8 cellular contexts compared by ENCODE assay signal in the genomic region with DNA sequence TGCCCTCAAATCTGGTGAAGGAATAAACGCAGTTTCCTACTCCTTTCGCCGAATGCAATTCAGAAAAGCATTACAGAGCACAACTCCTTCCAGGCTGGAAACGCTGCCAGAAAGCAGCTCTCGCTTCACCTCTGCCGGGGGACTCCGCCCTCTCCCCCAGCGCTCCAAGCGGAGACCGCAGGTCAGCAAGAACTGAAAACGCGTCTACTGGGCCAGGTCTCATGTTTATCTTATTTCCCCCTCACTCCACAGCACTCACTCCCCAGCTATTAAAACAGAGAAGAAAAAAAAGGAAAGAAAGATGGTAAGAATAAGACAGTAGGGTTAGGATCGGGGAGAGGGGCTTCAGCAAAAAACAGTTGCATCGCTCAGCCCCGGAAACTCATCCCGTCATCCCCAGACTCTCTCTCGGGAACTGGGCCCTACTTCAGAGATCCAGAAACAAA. TPM values are rescaled to one million over a fixed set of nuclear protein-coding genes. Genes with fewer than 3 reads are reported as not detected.
DNase-seq lines count a peak whose midpoint lies in the region; ATAC-seq and TF ChIP-seq lines count a peak whose summit lies in the region.

No MANE protein-coding gene starts in this region.

- H3K4me1 ChIP-seq in right cardiac atrium (ENCODE audit: control insufficient read depth, insufficient read depth, low read length) (no peaks in the 10 kb centered on the region), aorta (ENCODE audit: control insufficient read depth in 1 of 2, insufficient read depth in 2 of 2, low read length in 2 of 2) (peaks cover 0 to 8% of the 10 kb centered on the region in 2 donors)

- peaks cover 10% of the 10 kb centered on the region for H3K36me3 Mint-ChIP-seq in T-helper 2 cell treated with Interferon-gamma antibody and Interleukin-4, amounts not matched to agents 5 μg/mL and 100 μg/mL, for 36 hours (ENCODE audit: low read depth)

- H3K27ac ChIP-seq in right cardiac atrium (ENCODE audit: low read length) = peak overlapping the region; percentile 99
- H3K27ac ChIP-seq in aorta (ENCODE audit: low read depth in 1 of 2, low read length in 2 of 2) = peak overlapping the region; percentile 95

- WGBS in right cardiac atrium = 1% methylated on average over 17 of the region's 17 CpGs
- WGBS in aorta, 2 donors = 0 to 1% methylated on average over 17 of the region's 17 CpGs

- POLR2A ChIA-PET in GM10248 (lab: Yijun Ruan, JAX) = no interaction called here

- peaks cover 14% of the 10 kb centered on the region for H3K4me1 Mint-ChIP-seq in T-helper 2 cell treated with Interferon-gamma antibody and Interleukin-4, amounts not matched to agents 5 μg/mL and 100 μg/mL, for 36 hours (ENCODE audit: low read depth)

- DNase-seq in GM10248 (ENCODE audit: extremely low spot score) = peak; percentile 69
- peak; percentile 69 for DNase-seq in NCI-H1694 (lab: John Stamatoyannopoulos, UW)
- peak; percentile 64 for DNase-seq in T-helper 2 cell treated with Interferon-gamma antibody and Interleukin-4, amounts not matched to agents 5 μg/mL and 100 μg/mL, for 36 hours (ENCODE audit: low spot score)
- DNase-seq in anterior cingulate cortex (lab: John Stamatoyannopoulos, UW) = peak in 56 of 58 donors; percentile 8 to 72 (median 50)
- peak; percentile 88 to 94 (median 93) for DNase-seq in right cardiac atrium
- DNase-seq in putamen (ENCODE audit: low spot score) = peak; percentile 80
- DNase-seq in aorta = peak; percentile 88 to 91

- CTCF ChIA-PET in GM10248 (lab: Yijun Ruan, JAX) = interaction anchor here (0.9 to 1.4 kb wide), 10 partner anchors 9 to 124 kb away, joined by 3 to 8 read pairs (median 4); partner anchors contain the start of gene KCNH1

- H3K4me3 ChIP-seq in right cardiac atrium (ENCODE audit: low read length) (peak overlapping the region; percentile 90), aorta (ENCODE audit: low read length in 2 of 2) (peak overlapping the region; percentile 62 to 87)

- H3K27ac Mint-ChIP-seq in T-helper 2 cell treated with Interferon-gamma antibody and Interleukin-4, amounts not matched to agents 5 μg/mL and 100 μg/mL, for 36 hours = peak overlapping the region; percentile 98

- no peaks in the 10 kb centered on the region for H3K36me3 ChIP-seq in aorta (ENCODE audit: control insufficient read depth in 1 of 2, insufficient read depth in 2 of 2, low read length in 1 of 2)

- peak; percentile 20 for ATAC-seq in HG02840 (IDR thresholded peaks at IDR 0.05; ENCODE audit: low FRiP score, unreplicated experiment)
- ATAC-seq in right cardiac atrium = peak; percentile 64 to 72
- ATAC-seq in aorta (ENCODE audit: low FRiP score) = peak; percentile 67

- no peaks in the 10 kb centered on the region for H3K27me3 Mint-ChIP-seq in T-helper 2 cell treated with Interferon-gamma antibody and Interleukin-4, amounts not matched to agents 5 μg/mL and 100 μg/mL, for 36 hours (ENCODE audit: low read depth)

- H3K9me3 ChIP-seq in right cardiac atrium (ENCODE audit: control insufficient read depth, low read length) (no peaks in the 10 kb centered on the region), aorta (ENCODE audit: control insufficient read depth, low read length) (no peaks in the 10 kb centered on the region)

- H3K9me3 Mint-ChIP-seq in T-helper 2 cell treated with Interferon-gamma antibody and Interleukin-4, amounts not matched to agents 5 μg/mL and 100 μg/mL, for 36 hours = no peaks in the 10 kb centered on the region

- H3K4me3 Mint-ChIP-seq in T-helper 2 cell treated with Interferon-gamma antibody and Interleukin-4, amounts not matched to agents 5 μg/mL and 100 μg/mL, for 36 hours = peak overlapping the region; percentile 95

- peak; percentile 12 for TF ChIP-seq CTCF in GM10248 (IDR thresholded peaks at IDR 0.05; ENCODE audit: control extremely low read depth, extremely low read depth, low read depth, missing control alignments)

- intact Hi-C loops in right cardiac atrium (cut with DNase I) = no loop called here
- intact Hi-C loops in aorta (cut with DNase I) = no loop called here

- H3K27me3 ChIP-seq in right cardiac atrium (ENCODE audit: control insufficient read depth, insufficient read depth) (no peaks in the 10 kb centered on the region), aorta (ENCODE audit: control insufficient read depth in 1 of 2, insufficient read depth in 2 of 2, low read length in 1 of 2) (no peaks in the 10 kb centered on the region)

RNA-seq across cellular contexts. Expression of gene RCOR3, which starts 0.8 kb away (rescaled TPM):
- total RNA-seq in right cardiac atrium = 10 to 100 TPM; 40.5 to 49.0 (median 44.0) TPM
- polyA plus RNA-seq in right cardiac atrium = 21.9 TPM
- 10 to 100 TPM; 52.4 to 70.7 TPM for total RNA-seq in aorta
- polyA plus RNA-seq in aorta = 10 to 100 TPM; 12.5 to 29.4 TPM

Comparison
In these comparisons a context has a peak if more than half of its experiments do, and no peak if none do; other contexts are left out.
1. Peak in every context shown above with its lines: DNase-seq, ATAC-seq, H3K4me3 ChIP-seq and H3K27ac ChIP-seq.